In the genomic region with DNA sequence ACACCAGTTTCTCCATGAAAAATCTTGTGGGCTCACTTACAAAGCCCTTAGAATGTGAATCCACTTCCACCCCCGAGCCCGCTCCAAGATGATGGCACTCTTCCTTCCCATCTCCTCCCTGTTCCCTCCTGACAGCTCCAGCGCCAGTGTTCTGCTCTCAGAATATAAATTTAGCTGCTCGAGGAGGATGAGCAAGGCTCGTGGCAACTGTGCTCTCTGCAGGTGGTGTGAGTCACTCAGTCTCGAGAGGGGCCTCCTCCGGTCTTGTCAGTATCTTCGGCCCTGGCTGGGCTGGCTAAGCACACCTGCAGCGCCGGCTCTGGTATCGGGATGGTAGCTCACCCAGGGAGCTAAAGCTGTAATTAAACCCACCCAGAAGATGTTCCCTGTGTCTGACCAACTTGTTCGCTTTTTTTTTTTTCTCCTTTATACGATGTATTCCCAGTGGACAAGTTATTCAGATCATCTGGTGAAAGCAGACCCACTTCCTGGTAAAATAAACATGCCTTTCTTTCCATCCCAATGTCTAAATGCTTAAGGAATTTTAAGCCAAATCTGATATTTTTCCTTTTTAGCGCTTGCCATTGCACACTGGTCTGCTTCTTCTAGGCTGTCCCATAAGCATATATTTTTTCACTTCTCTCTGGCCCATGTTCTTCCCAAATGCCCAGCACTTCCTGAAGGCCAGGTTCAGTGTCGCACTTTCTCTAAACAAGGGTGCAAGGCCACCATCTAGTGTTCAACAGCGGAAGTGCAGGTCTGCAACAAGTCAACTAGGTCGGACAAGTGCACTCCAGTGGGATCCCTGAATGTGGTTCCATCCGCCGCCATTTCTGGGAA, we compare ENCODE assay signal across 8 cellular contexts. TPM values are rescaled to one million over a fixed set of nuclear protein-coding genes. Genes with fewer than 3 reads are reported as not detected.
DNase-seq lines count a peak whose midpoint lies in the region; ATAC-seq, FAIRE-seq and TF ChIP-seq lines count a peak whose summit lies in the region.

No MANE protein-coding gene starts in this region.

- in situ Hi-C loops in ACHN (cut with HindIII; ENCODE audit: low pct_ligation_motif_present, low pct_unique_long_range_greater_than_20kb, low sequenced_read_pairs): no loop called here

- peaks cover 23% of the 10 kb centered on the region for H3K4me1 Mint-ChIP-seq in MCF 10A (ENCODE audit: insufficient read depth, unreplicated experiment)

- H3K36me3 Mint-ChIP-seq in MCF 10A (ENCODE audit: insufficient read depth, unreplicated experiment): no peaks in the 10 kb centered on the region

- POLR2A ChIA-PET in MCF 10A (lab: Yijun Ruan, JAX): interaction anchor here (0.5 to 3.1 kb wide), 2 partner anchors 10 to 32 kb away, joined by 4 to 31 read pairs; a partner anchor contains a TSS

- no TSS peak for BruUV-seq in MCF 10A (replicated peaks; lab: Mats Ljungman, UMichigan)

- DNase-seq in ACHN: peak; percentile 92
- DNase-seq in GM18507 (ENCODE audit: extremely low spot score, insufficient read length, low read depth): peak; percentile 38
- DNase-seq in NCI-H1694 (lab: John Stamatoyannopoulos, UW): peak; percentile 66
- DNase-seq in T1000 (lab: John Stamatoyannopoulos, UW): peak; percentile 66
- peak; percentile 85 for DNase-seq in MCF 10A (ENCODE audit: unreplicated experiment)
- peak; percentile 84 for DNase-seq in iPS-NIHi7 (ENCODE audit: extremely low spot score)
- DNase-seq in stimulated activated CD4-positive, alpha-beta T cell treated with anti-CD3 and anti-CD28 coated beads, Interleukin-12 subunit alpha, Interleukin-12 subunit beta, amount 100 ng/mL, for 24 hours (ENCODE audit: low read depth in 2 of 2): peak; percentile 10 to 68

- H3K4me3 Mint-ChIP-seq in MCF 10A (ENCODE audit: unreplicated experiment): no peak overlapping the region

- CTCF ChIA-PET in MCF 10A (lab: Yijun Ruan, JAX): interaction anchor here (0.6 to 6.1 kb wide), 21 partner anchors 10 to 1198 kb away, joined by 3 to 37 read pairs (median 4); no protein-coding TSS in a partner anchor

- peak; percentile 92 for TF ChIP-seq CTCF in MCF 10A (IDR thresholded peaks at IDR 0.05; ENCODE audit: unreplicated experiment)

- intact Hi-C loops in MCF 10A (cut with micrococcal nuclease): loop anchor here (1.0 kb wide), 3 partner anchors 24 to 192 kb away; no protein-coding TSS in a partner anchor

- H3K27me3 Mint-ChIP-seq in MCF 10A (ENCODE audit: insufficient read depth, unreplicated experiment): no peaks in the 10 kb centered on the region

- peak; percentile 78 for FAIRE-seq in GM18507 (lab: Jason Lieb, UNC)

- ATAC-seq in HG03520 (IDR thresholded peaks at IDR 0.05; ENCODE audit: unreplicated experiment): no peak

- no peak overlapping the region for H3K27ac Mint-ChIP-seq in MCF 10A (ENCODE audit: low read depth, unreplicated experiment)

- H3K9me3 Mint-ChIP-seq in MCF 10A (ENCODE audit: unreplicated experiment): no peaks in the 10 kb centered on the region

RNA-seq across cellular contexts. Expression of a gene that starts 31.4 kb away (rescaled TPM):
- 62.5 and 80.6 TPM in 2 replicates for total RNA-seq in MCF 10A (2022)

Comparison
In these comparisons a context has a peak if more than half of its experiments do, and no peak if none do; other contexts are left out.
1. DNase-seq: peak in every context shown above with its lines; median percentile 92 in ACHN; 85 in MCF 10A; 84 in iPS-NIHi7; 66 in NCI-H1694; 66 in T1000; 39 in stimulated activated CD4-positive, alpha-beta T cell treated with anti-CD3 and anti-CD28 coated beads, Interleukin-12 subunit alpha, Interleukin-12 subunit beta, amount 100 ng/mL, for 24 hours; 38 in GM18507.